ENCODE assay signal across 14 cellular contexts in genomic region chr10:117534321-117535044, GRCh38. TPM values are rescaled to one million over a fixed set of nuclear protein-coding genes. Genes with fewer than 3 reads are reported as not detected.
DNase-seq lines count a peak whose midpoint lies in the region; ATAC-seq, FAIRE-seq and TF ChIP-seq lines count a peak whose summit lies in the region.
"Had no signal": no experiment of that assay in that cellular context is flagged by ENCODE, and none has a peak within 500 bp of the region (broad histone marks: within the 10 kb centered on the region; RNA-seq: fewer than 3 reads in every experiment).

No MANE protein-coding gene starts in this region.

- no peak overlapping the region for H3K9ac ChIP-seq in GM12878 (ENCODE audit: control insufficient read depth, insufficient read depth, low read length)
- H3K9ac ChIP-seq: BLaER1 had no signal

- H3K4me3 ChIP-seq in GM12878 (no peak overlapping the region), mucosa of descending colon (no peak overlapping the region), A673 (ENCODE audit: low read depth, low read length, poor library complexity, severe bottlenecking) (no peak overlapping the region)
- H3K4me3 ChIP-seq: BLaER1 had no signal

- H3K9me3 ChIP-seq in GM12878 (replicated peaks; ENCODE audit: control insufficient read depth, insufficient read depth, low read length) (no peaks in the 10 kb centered on the region), mucosa of descending colon (no peaks in the 10 kb centered on the region), A673 (ENCODE audit: low read depth, low read length, poor library complexity, severe bottlenecking) (no peaks in the 10 kb centered on the region)
- H3K9me3 ChIP-seq: BLaER1 had no signal

- no peaks in the 10 kb centered on the region for H3K79me2 ChIP-seq in GM12878 (ENCODE audit: control insufficient read depth, insufficient read depth, low read length)

- in situ Hi-C loops in GM12878 (cut with MboI), result no loop called here

- 43% methylated on average over 54 of the region's 61 CpGs for WGBS in GM12878 (ENCODE audit: insufficient coverage, insufficient replicate concordance, low lambda C conversion rate, missing lambda C conversion rate)

- SMC1A ChIA-PET in GM12878 (lab: Charles Lee; ENCODE audit: uncharacterized antibody, unreplicated experiment), result interaction anchor here (1.2 kb wide), 1 partner anchor 709 kb away, joined by 4 read pairs; no protein-coding TSS in a partner anchor

- H3K27me3 ChIP-seq in GM12878 (replicated peaks in 1 of 2; ENCODE audit: control insufficient read depth in 2 of 2, insufficient read depth in 2 of 2, low read length in 1 of 2), result peaks cover 14 to 32% of the 10 kb centered on the region in 2 experiments
- peaks cover 98% of the 10 kb centered on the region for H3K27me3 ChIP-seq in A673 (replicated peaks; ENCODE audit: insufficient read depth, low read depth, low read length, poor library complexity)

- no peak for TF ChIP-seq POLR2A in GM12878 (IDR thresholded peaks at IDR 0.05; ENCODE audit: low read depth, low read length)

- TF ChIP-seq RAD21 in GM12878 (IDR thresholded peaks at IDR 0.05; ENCODE audit: insufficient read depth, low read depth, low read length), result no peak

- intact Hi-C loops in left cardiac atrium (cut with DNase I) (no loop called here), Right ventricle myocardium superior (cut with DNase I) (no loop called here), GM12878 (cut with micrococcal nuclease; ENCODE audit: unreplicated experiment) (loop anchor here (5.0 kb wide), 1 partner anchor 573 kb away; no protein-coding TSS in a partner anchor), mucosa of descending colon (cut with DNase I, micrococcal nuclease) (loop anchor here in 1 of 2 donors (10.0 kb wide), 1 partner anchor 710 kb away; no protein-coding TSS in a partner anchor), A673 (cut with micrococcal nuclease; ENCODE audit: unreplicated experiment) (loop anchor here (5.0 to 10.0 kb wide), 2 partner anchors 220 to 573 kb away; no protein-coding TSS in a partner anchor)

- no peak for TF ChIP-seq EP300 in GM12878 (IDR thresholded peaks at IDR 0.05; ENCODE audit: borderline replicate concordance in 1 of 2, control insufficient read depth in 1 of 2, low read depth in 2 of 2, low read length in 2 of 2)

- ATAC-seq in left cardiac atrium (peak; percentile 13 to 34), Right ventricle myocardium superior (ENCODE audit: poor library complexity) (no peak), GM12878 (no peak), mucosa of descending colon (peak; percentile 21), HG03159 (IDR thresholded peaks at IDR 0.05; ENCODE audit: unreplicated experiment) (no peak), GM19035 (IDR thresholded peaks at IDR 0.05; ENCODE audit: unreplicated experiment) (no peak)

- no peak for TF ChIP-seq CTCF in GM12878 (IDR thresholded peaks at IDR 0.05 in 2 of 3, conservative IDR thresholded peaks at IDR 0.05 in 1 of 3; ENCODE audit: control insufficient read depth in 2 of 3, extremely low read depth in 1 of 3, insufficient read depth in 1 of 3, low read depth in 3 of 3, low read length in 3 of 3)
- TF ChIP-seq CTCF in mucosa of descending colon (IDR thresholded peaks at IDR 0.05), result no peak
- no peak for TF ChIP-seq CTCF in A673 (conservative IDR thresholded peaks at IDR 0.05; ENCODE audit: low read depth, low read length)

- H3K4me2 ChIP-seq in GM12878 (ENCODE audit: control insufficient read depth, insufficient read depth), result no peak overlapping the region

- DNase-seq in left cardiac atrium, result no peak
- DNase-seq in Right ventricle myocardium superior, result no peak
- no peak for DNase-seq in GM12878 (ENCODE audit: low read depth, low spot score)
- no peak for DNase-seq in mucosa of descending colon
- DNase-seq in AG08395 (ENCODE audit: low spot score), result no peak
- DNase-seq in A673 (ENCODE audit: low spot score), result no peak
- DNase-seq: NCI-H187 had no signal

- peaks cover 7% of the 10 kb centered on the region for H3K4me1 ChIP-seq in GM12878 (ENCODE audit: control insufficient read depth, insufficient read depth, low read length)
- peaks cover 7% of the 10 kb centered on the region for H3K4me1 ChIP-seq in mucosa of descending colon (ENCODE audit: low read depth)
- H3K4me1 ChIP-seq in A673 (ENCODE audit: insufficient read depth, low read length, poor library complexity, severe bottlenecking), result no peaks in the 10 kb centered on the region

- CTCF ChIA-PET in GM12878 (lab: Yijun Ruan, JAX) (interaction anchor here (0.9 to 1.9 kb wide), 3 partner anchors 36 to 103 kb away, joined by 3 to 5 read pairs (median 3); no protein-coding TSS in a partner anchor), A673 (lab: Charles Lee) (no interaction called here)

- H3K36me3 ChIP-seq in GM12878 (ENCODE audit: control insufficient read depth in 2 of 2, insufficient read depth in 2 of 2, low read length in 1 of 2), result no peaks in the 10 kb centered on the region
- H3K36me3 ChIP-seq in mucosa of descending colon (ENCODE audit: low read depth), result no peaks in the 10 kb centered on the region
- H3K36me3 ChIP-seq in A673 (ENCODE audit: insufficient read depth, low read length, poor library complexity, severe bottlenecking), result no peaks in the 10 kb centered on the region
- H3K36me3 ChIP-seq: BLaER1, cardiac muscle cell had no signal

- RAD21 ChIA-PET in GM12878 (lab: Charles Lee; ENCODE audit: unreplicated experiment), result no interaction called here

- H2AFZ ChIP-seq in GM12878 (ENCODE audit: control insufficient read depth, low read depth, low read length), result no peak overlapping the region

- BruUV-seq in GM12878 (replicated peaks; lab: Mats Ljungman, UMichigan) (no TSS peak), A673 (replicated peaks; lab: Mats Ljungman, UMichigan) (no TSS peak)

- no peak for FAIRE-seq in GM12878 (lab: Jason Lieb, UNC)
- FAIRE-seq: GM19239 had no signal

- POLR2A ChIA-PET in GM12878 (lab: Charles Lee) (no interaction called here), A673 (lab: Charles Lee; ENCODE audit: low non-redundant PET) (interaction anchor here (0.6 kb wide), 1 partner anchor 151 kb away, joined by 4 read pairs; no protein-coding TSS in a partner anchor)

- H3K27ac ChIP-seq in GM12878 (ENCODE audit: control insufficient read depth, insufficient read depth) (no peak overlapping the region), A673 (ENCODE audit: low read depth, low read length, poor library complexity, severe bottlenecking) (no peak overlapping the region)
- H3K27ac ChIP-seq: BLaER1, cardiac muscle cell had no signal

- no peaks in the 10 kb centered on the region for H4K20me1 ChIP-seq in GM12878 (ENCODE audit: control insufficient read depth, insufficient read depth)

TF ChIP-seq in GM12878, 131 proteins besides CTCF, POLR2A, EP300 and RAD21:
- TF ChIP-seq SUZ12 (IDR thresholded peaks at IDR 0.05; ENCODE audit: unreplicated experiment), result peak; percentile 82
- no peak for TF ChIP-seq PML (IDR thresholded peaks at IDR 0.05; ENCODE audit: low read length)
- TF ChIP-seq CHD4 (IDR thresholded peaks at IDR 0.05), result no peak
- TF ChIP-seq PBX3 (IDR thresholded peaks at IDR 0.05; ENCODE audit: insufficient replicate concordance, low read depth, low read length), result no peak
- no peak for TF ChIP-seq BCLAF1 (IDR thresholded peaks at IDR 0.05)

RNA-seq across cellular contexts. Expression of gene EMX2, which starts 8.1 kb away (rescaled TPM):
- under 1 TPM; 0.26 to 0.56 TPM for total RNA-seq in left cardiac atrium
- total RNA-seq in Right ventricle myocardium superior, result not detected
- total RNA-seq in GM12878 (2013; cell fraction: nucleolus; rRNA removed), result 0.86 and 0.91 TPM in 2 replicates
- total RNA-seq in GM12878 (2014; rRNA removed), result not detected in 2 replicates
- total RNA-seq in GM12878 (2014; rRNA removed; fragmentation: Illumina TruSeq; extraction: Trizol), result not detected in 2 replicates
- not detected in 2 replicates for total RNA-seq in GM12878 (2021)
- polyA plus RNA-seq in GM12878 (2011; ENCODE audit: low read depth), result not detected
- polyA plus RNA-seq in GM12878 (2011; rRNA removed), result 0.12 and 0.22 TPM in 2 replicates
- polyA plus RNA-seq in GM12878 (2011; cell fraction: cytosol; rRNA removed), result 0.06 TPM in 1 of 2 replicates, not detected in the other
- not detected in 2 replicates for polyA plus RNA-seq in GM12878 (2011; cell fraction: nucleus; rRNA removed)
- not detected in 2 replicates for polyA plus RNA-seq in GM12878 (2012)
- polyA plus RNA-seq in GM12878 (2014; fragmentation: Illumina TruSeq; extraction: Trizol), result not detected in 2 replicates
- not detected for polyA plus RNA-seq in GM12878 (2014; fragmentation: Nextera tagmentation; extraction: Ambion mirVana)
- polyA plus RNA-seq in GM12878 (2014; rRNA removed), result not detected in 2 replicates
- not detected for polyA plus RNA-seq in GM12878 (2016; fragmentation: Nextera tagmentation; extraction: Ambion mirVana)
- polyA minus RNA-seq in GM12878 (2011; rRNA and poly(A)+ RNA removed), result not detected in 2 replicates
- not detected in 2 replicates for polyA minus RNA-seq in GM12878 (2011; cell fraction: cytosol; rRNA and poly(A)+ RNA removed)
- polyA minus RNA-seq in GM12878 (2011; cell fraction: nucleus; rRNA and poly(A)+ RNA removed), result not detected in 2 replicates
- not detected for total RNA-seq in mucosa of descending colon
- total RNA-seq in A673 (2021), result not detected in 2 replicates
- total RNA-seq: cardiac muscle cell, liver, RPMI7951 had no signal
- polyA plus RNA-seq: cardiac muscle cell, liver had no signal

Comparison
In these comparisons a context has a peak if more than half of its experiments do, and no peak if none do; other contexts are left out.
1. ATAC-seq: peak in left cardiac atrium (2 of 2) and mucosa of descending colon (single experiment); none in Right ventricle myocardium superior (single experiment), GM12878 (single experiment), HG03159 (single experiment) and GM19035 (single experiment).
2. intact Hi-C loops: an anchor here in GM12878 (5.0 kb wide) and A673 (5.0 to 10.0 kb wide); none called in left cardiac atrium and Right ventricle myocardium superior.